Comparison of ENCODE assay signal across 19 cellular contexts in the genomic region with DNA sequence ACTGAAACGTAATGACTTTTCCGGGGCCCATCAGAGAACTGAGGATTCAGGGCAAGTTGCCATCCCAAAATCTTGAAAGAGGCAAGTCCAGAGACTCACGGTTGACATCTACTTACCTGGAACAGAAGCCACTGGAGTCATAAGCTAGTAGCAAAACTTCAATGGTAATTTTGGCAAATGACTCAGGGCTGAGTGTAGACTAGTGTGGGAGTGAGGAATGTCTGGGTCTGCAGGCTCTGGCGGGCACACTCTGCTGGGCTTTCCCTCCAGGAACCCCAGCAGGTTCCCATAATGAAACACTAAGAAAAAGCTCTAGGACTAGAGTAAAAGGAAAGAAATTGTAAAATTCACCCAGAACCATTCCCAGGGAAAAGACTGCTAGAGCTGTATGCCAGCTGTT.
DNase-seq lines count a peak whose midpoint lies in the region; ATAC-seq and TF ChIP-seq lines count a peak whose summit lies in the region.
"Had no signal": no experiment of that assay in that cellular context is flagged by ENCODE, and none has a peak within 500 bp of the region (broad histone marks: within the 10 kb centered on the region; RNA-seq: fewer than 3 reads in every experiment).

No MANE protein-coding gene starts in this region.

- no peak overlapping the region for H2BK12ac ChIP-seq in mesenchymal stem cell (ENCODE audit: low read length in 2 of 2)

- peak overlapping the region; percentile 94 for H3K27ac Mint-ChIP-seq in chondrocyte (ENCODE audit: unreplicated experiment)
- H3K27ac Mint-ChIP-seq in stimulated activated naive B cell treated with anti-CD40 and anti-IgM and Interleukin-4, amounts not matched to agents 10 μg/mL and 1 μg/mL and 100 μg/mL, for 72 hours, result no peak overlapping the region
- H3K27ac Mint-ChIP-seq: activated CD8-positive, alpha-beta T cell treated with anti-CD3 and anti-CD28 coated beads, Interleukin-2, amount 10 ng/mL, durations not matched to agents 7 days and 5 days; B cell had no signal

- H3K18ac ChIP-seq in mesenchymal stem cell (ENCODE audit: low read depth in 1 of 2, low read length in 2 of 2), result no peak overlapping the region

- no peak for TF ChIP-seq CTCF in chondrocyte (IDR thresholded peaks at IDR 0.05)

- H3K4ac ChIP-seq in mesenchymal stem cell (ENCODE audit: low read depth in 1 of 2, low read length in 2 of 2), result no peak overlapping the region

- H3K36me3 Mint-ChIP-seq in chondrocyte (ENCODE audit: low read depth), result peaks cover 2% of the 10 kb centered on the region
- no peaks in the 10 kb centered on the region for H3K36me3 Mint-ChIP-seq in stimulated activated naive B cell treated with anti-CD40 and anti-IgM and Interleukin-4, amounts not matched to agents 10 μg/mL and 1 μg/mL and 100 μg/mL, for 72 hours

- no peaks in the 10 kb centered on the region for H3K79me1 ChIP-seq in mesenchymal stem cell (replicated peaks; ENCODE audit: low read length, poor library complexity, severe bottlenecking)

- no peak overlapping the region for H4K8ac ChIP-seq in mesenchymal stem cell (ENCODE audit: low read length)

- ATAC-seq in stimulated activated naive B cell treated with anti-CD40 and anti-IgM and Interleukin-4, amounts not matched to agents 10 μg/mL and 1 μg/mL and 100 μg/mL, for 72 hours (replicated peaks), result no peak
- ATAC-seq in GM18858 (IDR thresholded peaks at IDR 0.05; ENCODE audit: unreplicated experiment), result no peak
- ATAC-seq: activated CD8-positive, alpha-beta T cell treated with anti-CD3 and anti-CD28 coated beads, Interleukin-2, amount 10 ng/mL, durations not matched to agents 7 days and 5 days; gastrocnemius medialis; HCT116; right cardiac atrium had no signal

- no peak overlapping the region for H2BK15ac ChIP-seq in mesenchymal stem cell (ENCODE audit: low read depth, poor library complexity, severe bottlenecking)

- 95% methylated on average over 3 of the region's 4 CpGs for WGBS in mesenchymal stem cell

- no peaks in the 10 kb centered on the region for H3K36me3 ChIP-seq in MG63
- no peaks in the 10 kb centered on the region for H3K36me3 ChIP-seq in mesenchymal stem cell (ENCODE audit: control insufficient read depth in 1 of 2, insufficient read depth in 2 of 2, low read depth in 1 of 2, low read length in 2 of 2)
- H3K36me3 ChIP-seq: gastrocnemius medialis, left ventricle myocardium inferior, uterus had no signal

- no peak overlapping the region for H2AFZ ChIP-seq in mesenchymal stem cell (ENCODE audit: low read depth, low read length)

- 0 out of 2 replicates have a peak, but pooled peaks cover 2% of the 10 kb centered on the region for H3K9me3 ChIP-seq in MG63
- no peaks in the 10 kb centered on the region for H3K9me3 ChIP-seq in mesenchymal stem cell (ENCODE audit: control insufficient read depth, low read length)
- H3K9me3 ChIP-seq: gastrocnemius medialis, left ventricle myocardium inferior, uterus had no signal

- no peaks in the 10 kb centered on the region for H3K27me3 Mint-ChIP-seq in chondrocyte (ENCODE audit: low read depth)
- peaks cover 8 to 24% of the 10 kb centered on the region in 2 donors for H3K27me3 Mint-ChIP-seq in stimulated activated naive B cell treated with anti-CD40 and anti-IgM and Interleukin-4, amounts not matched to agents 10 μg/mL and 1 μg/mL and 100 μg/mL, for 72 hours

- peaks cover 6% of the 10 kb centered on the region for H3K4me1 ChIP-seq in mesenchymal stem cell (ENCODE audit: control insufficient read depth, insufficient read depth, low read depth, low read length)
- H3K4me1 ChIP-seq: gastrocnemius medialis, left ventricle myocardium inferior, uterus had no signal

- peaks cover 9% of the 10 kb centered on the region for H3K9me3 Mint-ChIP-seq in chondrocyte (ENCODE audit: low read depth)
- peaks cover 0 to 1% of the 10 kb centered on the region in 2 donors for H3K9me3 Mint-ChIP-seq in stimulated activated naive B cell treated with anti-CD40 and anti-IgM and Interleukin-4, amounts not matched to agents 10 μg/mL and 1 μg/mL and 100 μg/mL, for 72 hours

- H3K23ac ChIP-seq in mesenchymal stem cell (ENCODE audit: low read length in 2 of 2), result no peak overlapping the region

- DNase-seq in AG20443 (ENCODE audit: low spot score) (peak; percentile 63), MG63 (peak; percentile 34), chondrocyte (ENCODE audit: low spot score) (no peak), mesenchymal stem cell (no peak), mesenteric fat pad (ENCODE audit: low spot score) (no peak), NCI-H2081 treated with DMSO at 0.1 percent for 48 hours (lab: John Stamatoyannopoulos, UW) (no peak)
- DNase-seq in stimulated activated naive B cell treated with anti-CD40 and anti-IgM and Interleukin-4, amounts not matched to agents 10 μg/mL and 1 μg/mL and 100 μg/mL, for 72 hours, result no peak
- DNase-seq: activated CD8-positive, alpha-beta T cell treated with anti-CD3 and anti-CD28 coated beads, Interleukin-2, amount 10 ng/mL, durations not matched to agents 7 days and 5 days; cerebellar nuclear complex; gastrocnemius medialis; left ventricle myocardium inferior; NCI-H1105; right cardiac atrium; T-helper 9 cell; uterus had no signal

- H3K4me1 Mint-ChIP-seq in chondrocyte (ENCODE audit: low read depth), result peaks cover 29% of the 10 kb centered on the region
- H3K4me1 Mint-ChIP-seq in stimulated activated naive B cell treated with anti-CD40 and anti-IgM and Interleukin-4, amounts not matched to agents 10 μg/mL and 1 μg/mL and 100 μg/mL, for 72 hours, result no peaks in the 10 kb centered on the region
- H3K4me1 Mint-ChIP-seq: B cell had no signal

- H2AK5ac ChIP-seq in mesenchymal stem cell (ENCODE audit: low read length, severe bottlenecking), result no peak overlapping the region

- no peak overlapping the region for H3K14ac ChIP-seq in mesenchymal stem cell (ENCODE audit: low read length in 2 of 2)

- no peak overlapping the region for H4K91ac ChIP-seq in mesenchymal stem cell (ENCODE audit: low read length)

- no peak overlapping the region for H3K4me3 ChIP-seq in MG63
- H3K4me3 ChIP-seq in mesenchymal stem cell (ENCODE audit: insufficient read depth in 1 of 2, low read depth in 1 of 2, low read length in 2 of 2), result no peak overlapping the region
- H3K4me3 ChIP-seq: gastrocnemius medialis, left ventricle myocardium inferior, uterus had no signal

- no peak overlapping the region for H3K9ac ChIP-seq in mesenchymal stem cell (ENCODE audit: low read length)
- H3K9ac ChIP-seq: KMS-11 had no signal

- peak overlapping the region; percentile 10 for H3K4me3 Mint-ChIP-seq in chondrocyte (ENCODE audit: unreplicated experiment)
- no peak overlapping the region for H3K4me3 Mint-ChIP-seq in stimulated activated naive B cell treated with anti-CD40 and anti-IgM and Interleukin-4, amounts not matched to agents 10 μg/mL and 1 μg/mL and 100 μg/mL, for 72 hours
- H3K4me3 Mint-ChIP-seq: activated CD8-positive, alpha-beta T cell treated with anti-CD3 and anti-CD28 coated beads, Interleukin-2, amount 10 ng/mL, durations not matched to agents 7 days and 5 days; B cell had no signal

- no peak overlapping the region for H2BK5ac ChIP-seq in mesenchymal stem cell (ENCODE audit: low read depth, low read length, poor library complexity, severe bottlenecking)

- H3K27ac ChIP-seq in mesenchymal stem cell (ENCODE audit: low read length, poor library complexity, severe bottlenecking), result peak overlapping the region; percentile 19
- H3K27ac ChIP-seq: gastrocnemius medialis, KMS-11, left ventricle myocardium inferior, uterus had no signal

- H3K4me2 ChIP-seq in mesenchymal stem cell (ENCODE audit: low read length, poor library complexity, severe bottlenecking), result no peak overlapping the region
- H3K4me2 ChIP-seq: KMS-11 had no signal

- H2BK120ac ChIP-seq in mesenchymal stem cell (ENCODE audit: low read depth, low read length), result no peak overlapping the region

- H3K27me3 ChIP-seq in MG63 (no peaks in the 10 kb centered on the region), mesenchymal stem cell (ENCODE audit: control insufficient read depth in 1 of 2, insufficient read depth in 1 of 2, low read length in 2 of 2) (no peaks in the 10 kb centered on the region)
- H3K27me3 ChIP-seq: gastrocnemius medialis, uterus had no signal

Comparison
In these comparisons a context has a peak if more than half of its experiments do, and no peak if none do; other contexts are left out.
1. DNase-seq: peak in AG20443 (single experiment) and MG63 (single experiment); none in chondrocyte (single experiment), mesenchymal stem cell (single experiment), mesenteric fat pad (single experiment), stimulated activated naive B cell treated with anti-CD40 and anti-IgM and Interleukin-4, amounts not matched to agents 10 μg/mL and 1 μg/mL and 100 μg/mL, for 72 hours (single experiment) and NCI-H2081 treated with DMSO at 0.1 percent for 48 hours (single experiment).